Comparison of ENCODE assay signal across 8 cellular contexts in genomic region chr11:93065074-93065674, GRCh38.
DNase-seq lines count a peak whose midpoint lies in the region; ATAC-seq, FAIRE-seq and TF ChIP-seq lines count a peak whose summit lies in the region.
"Not testable (repeated sequence)": the region's sequence is repeated elsewhere in the genome, so short reads cannot be mapped to it uniquely, and the experiment has no call there.

No MANE protein-coding gene starts in this region.

- TF ChIP-seq CTCF in HFFc6 (IDR thresholded peaks at IDR 0.05): peak; percentile 77
- peak in 2 of 3 experiments; percentile 23 to 24; a peak in 1 of 6 replicates for TF ChIP-seq CTCF in GM12878 (IDR thresholded peaks at IDR 0.05 in 2 of 3, conservative IDR thresholded peaks at IDR 0.05 in 1 of 3; ENCODE audit: control insufficient read depth in 2 of 3, extremely low read depth in 1 of 3, insufficient read depth in 1 of 3, low read depth in 3 of 3, low read length in 3 of 3)
- peak; percentile 39 for TF ChIP-seq CTCF in fibroblast of mammary gland (conservative IDR thresholded peaks at IDR 0.05; ENCODE audit: control insufficient read depth, insufficient read depth, low read depth, low read length)
- TF ChIP-seq CTCF in right lobe of liver (IDR thresholded peaks at IDR 0.05): peak; percentile 62 to 79 (median 73)
- TF ChIP-seq CTCF in upper lobe of right lung (IDR thresholded peaks at IDR 0.05): not testable (repeated sequence)

- CTCF ChIA-PET in GM12878 (lab: Yijun Ruan, JAX): interaction anchor here (0.8 to 1.6 kb wide), 5 partner anchors 24 to 407 kb away, joined by 3 to 18 read pairs (median 4); no protein-coding TSS in a partner anchor

- not testable (repeated sequence) for H3K4me1 ChIP-seq in GM12878 (ENCODE audit: control insufficient read depth, insufficient read depth, low read length); right lobe of liver; upper lobe of right lung

- intact Hi-C loops in GM12878 (cut with micrococcal nuclease; ENCODE audit: unreplicated experiment); upper lobe of right lung (cut with DNase I): not testable (repeated sequence)
- intact Hi-C loops in right lobe of liver (cut with DNase I): loop anchor here in 1 of 2 donors (10.0 kb wide), 1 partner anchor 130 kb away; no protein-coding TSS in a partner anchor

- H4K20me1 ChIP-seq in GM12878 (ENCODE audit: control insufficient read depth, insufficient read depth): not testable (repeated sequence)

- not testable (repeated sequence) for H3K79me2 ChIP-seq in GM12878 (ENCODE audit: control insufficient read depth, insufficient read depth, low read length)

- POLR2A ChIA-PET in GM12878 (lab: Charles Lee): not testable (repeated sequence)

- H2AFZ ChIP-seq in GM12878 (ENCODE audit: control insufficient read depth, low read depth, low read length): not testable (repeated sequence)

- SMC1A ChIA-PET in GM12878 (lab: Charles Lee; ENCODE audit: uncharacterized antibody, unreplicated experiment): interaction anchor here (1.2 kb wide), 1 partner anchor 102 kb away, joined by 5 read pairs; no protein-coding TSS in a partner anchor

- H3K9ac ChIP-seq in GM12878 (ENCODE audit: control insufficient read depth, insufficient read depth, low read length): not testable (repeated sequence)

- peak; percentile 56; the same call in 2 of the 3 replicates for ATAC-seq in SK-N-SH treated with all-trans-retinoic acid at 6 μM for 48 hours
- ATAC-seq in GM12878: peak; percentile 32; the same call in 1 of the 3 replicates
- ATAC-seq in right lobe of liver: peak in 3 of 4 donors; percentile 47 to 62 (median 59)
- not testable (repeated sequence) for ATAC-seq in upper lobe of right lung

- not testable (repeated sequence) for BruUV-seq in GM12878 (replicated peaks; lab: Mats Ljungman, UMichigan)

- not testable (repeated sequence) for H3K9me3 Mint-ChIP-seq in HFFc6

- not testable (repeated sequence) for TF ChIP-seq RAD21 in GM12878 (IDR thresholded peaks at IDR 0.05; ENCODE audit: insufficient read depth, low read depth, low read length)

- H3K4me1 Mint-ChIP-seq in HFFc6 (ENCODE audit: low read depth): peaks cover 44% of the 10 kb centered on the region

- H3K27me3 Mint-ChIP-seq in HFFc6 (ENCODE audit: insufficient read depth): not testable (repeated sequence)

- DNase-seq in EH (ENCODE audit: low read depth) (peak; percentile 37), HFFc6 (peak; percentile 24), NCI-H460 (ENCODE audit: extremely low read depth, low read depth) (peak; percentile 30), fibroblast of mammary gland (ENCODE audit: low read depth) (peak; percentile 24), right lobe of liver (peak; percentile 41 to 73 (median 70)), upper lobe of right lung (peak; percentile 53)
- not testable (repeated sequence) for DNase-seq in GM12878 (ENCODE audit: low read depth, low spot score)

- H3K27me3 ChIP-seq in GM12878 (replicated peaks in 1 of 2; ENCODE audit: control insufficient read depth in 2 of 2, insufficient read depth in 2 of 2, low read length in 1 of 2); right lobe of liver; upper lobe of right lung: not testable (repeated sequence)

- not testable (repeated sequence) for H3K36me3 ChIP-seq in GM12878 (ENCODE audit: control insufficient read depth in 2 of 2, insufficient read depth in 2 of 2, low read length in 1 of 2); right lobe of liver; upper lobe of right lung

- not testable (repeated sequence) for TF ChIP-seq POLR2A in GM12878 (IDR thresholded peaks at IDR 0.05; ENCODE audit: low read depth, low read length); right lobe of liver (IDR thresholded peaks at IDR 0.05)

- not testable (repeated sequence) for H3K36me3 Mint-ChIP-seq in HFFc6 (ENCODE audit: low read depth)

- RAD21 ChIA-PET in GM12878 (lab: Charles Lee; ENCODE audit: unreplicated experiment): interaction anchor here (1.0 kb wide), 1 partner anchor 29 kb away, joined by 3 read pairs; no protein-coding TSS in a partner anchor

- in situ Hi-C loops in GM12878 (cut with MboI): not testable (repeated sequence)

- H3K27ac ChIP-seq in GM12878 (ENCODE audit: control insufficient read depth, insufficient read depth); right lobe of liver; upper lobe of right lung: not testable (repeated sequence)

- FAIRE-seq in GM12878 (lab: Jason Lieb, UNC): not testable (repeated sequence)

- not testable (repeated sequence) for H3K27ac Mint-ChIP-seq in HFFc6

- WGBS in GM12878 (ENCODE audit: insufficient coverage, insufficient replicate concordance, low lambda C conversion rate, missing lambda C conversion rate): 7% methylated on average over 2 of the region's 2 CpGs
- 50% methylated on average over 1 of the region's 2 CpGs for WGBS in right lobe of liver (ENCODE audit: insufficient coverage, low coverage, low lambda C conversion rate, missing lambda C conversion rate)

- TF ChIP-seq EP300 in GM12878 (IDR thresholded peaks at IDR 0.05; ENCODE audit: borderline replicate concordance in 1 of 2, control insufficient read depth in 1 of 2, low read depth in 2 of 2, low read length in 2 of 2): not testable (repeated sequence)

- not testable (repeated sequence) for H3K4me2 ChIP-seq in GM12878 (ENCODE audit: control insufficient read depth, insufficient read depth)

- H3K4me3 Mint-ChIP-seq in HFFc6: not testable (repeated sequence)

- H3K9me3 ChIP-seq in GM12878 (replicated peaks; ENCODE audit: control insufficient read depth, insufficient read depth, low read length); right lobe of liver; upper lobe of right lung: not testable (repeated sequence)

- not testable (repeated sequence) for H3K4me3 ChIP-seq in GM12878; fibroblast of mammary gland (ENCODE audit: control insufficient read depth, low read depth, low read length); right lobe of liver; upper lobe of right lung
